8 cellular contexts compared by ENCODE assay signal in the genomic region with DNA sequence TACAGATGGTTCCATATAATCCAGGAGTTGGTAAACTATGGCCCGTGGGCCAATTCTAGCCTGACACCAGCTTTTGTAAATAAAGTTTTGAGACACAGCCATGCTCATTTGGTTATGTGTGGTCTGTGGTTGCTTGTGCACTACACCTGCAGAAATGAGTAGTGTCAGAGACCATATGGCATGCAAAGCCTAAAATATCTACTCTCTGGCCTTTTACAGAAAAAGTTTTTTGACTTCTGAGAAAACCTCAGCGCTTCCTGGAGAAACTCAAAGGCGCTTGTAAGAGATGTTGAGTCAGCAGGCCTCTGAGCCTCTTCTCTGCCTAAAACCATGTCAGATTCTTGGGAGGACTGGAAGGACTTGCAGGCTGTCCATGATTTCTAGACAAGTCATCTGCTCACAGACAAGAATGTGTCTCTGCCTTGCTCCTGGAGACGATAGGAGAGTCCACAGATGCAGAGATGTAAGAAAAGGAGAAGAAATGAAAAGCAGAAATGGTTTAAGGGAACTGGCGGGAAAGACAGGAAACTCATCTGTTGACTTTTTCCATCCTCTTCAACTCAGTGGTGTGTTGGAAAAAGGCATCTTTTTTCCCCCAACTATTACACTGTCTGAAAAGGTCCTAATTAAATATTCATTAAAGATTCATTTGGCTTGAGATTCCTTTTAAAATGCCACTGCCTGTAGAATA. TPM values are rescaled to one million over a fixed set of nuclear protein-coding genes. Genes with fewer than 3 reads are reported as not detected.
DNase-seq lines count a peak whose midpoint lies in the region; ATAC-seq and TF ChIP-seq lines count a peak whose summit lies in the region.

No MANE protein-coding gene starts in this region.

- no peaks in the 10 kb centered on the region for H3K27me3 ChIP-seq in smooth muscle cell (ENCODE audit: low read depth)
- H3K27me3 ChIP-seq in upper lobe of right lung: peaks cover 7% of the 10 kb centered on the region
- H3K27me3 ChIP-seq in thyroid gland: no peaks in the 10 kb centered on the region
- H3K27me3 ChIP-seq in transverse colon: no peaks in the 10 kb centered on the region

- TF ChIP-seq POLR2A in thyroid gland (IDR thresholded peaks at IDR 0.05) (no peak), transverse colon (IDR thresholded peaks at IDR 0.05) (no peak)

- no peak for TF ChIP-seq EP300 in transverse colon (IDR thresholded peaks at IDR 0.05; ENCODE audit: low read depth)

- H4K20me1 ChIP-seq in smooth muscle cell (ENCODE audit: low read depth): peaks cover 37% of the 10 kb centered on the region

- H3K36me3 ChIP-seq in smooth muscle cell (ENCODE audit: low read depth): no peaks in the 10 kb centered on the region
- no peaks in the 10 kb centered on the region for H3K36me3 ChIP-seq in upper lobe of right lung
- no peaks in the 10 kb centered on the region for H3K36me3 ChIP-seq in thyroid gland
- H3K36me3 ChIP-seq in transverse colon: no peaks in the 10 kb centered on the region

- H3K79me2 ChIP-seq in smooth muscle cell (ENCODE audit: low read depth): peaks cover 4% of the 10 kb centered on the region

- no peak overlapping the region for H2AFZ ChIP-seq in smooth muscle cell (ENCODE audit: low read depth)

- H3K4me3 ChIP-seq in smooth muscle cell (no peak overlapping the region), upper lobe of right lung (no peak overlapping the region), thyroid gland (replicated peaks in 1 of 3) (no peak overlapping the region), transverse colon (no peak overlapping the region)

- H3K27ac ChIP-seq in smooth muscle cell (ENCODE audit: low read depth) (peak overlapping the region; percentile 9), upper lobe of right lung (no peak overlapping the region), thyroid gland (no peak overlapping the region), transverse colon (no peak overlapping the region)

- DNase-seq in activated T-cell treated with anti-CD3 and anti-CD28 coated beads for 24 hours (ENCODE audit: low read depth): peak; percentile 43
- no peak for DNase-seq in activated T-cell treated with anti-CD3 and anti-CD28 coated beads, Interleukin-2, amount 50 U/mL, for 1 hour
- peak; percentile 60 for DNase-seq in activated CD4-positive, alpha-beta T cell treated with anti-CD3 and anti-CD28 coated beads for 48 hours
- no peak for DNase-seq in smooth muscle cell (lab: John Stamatoyannopoulos, UW; ENCODE audit: unreplicated experiment)
- no peak for DNase-seq in upper lobe of right lung
- no peak for DNase-seq in thyroid gland
- DNase-seq in transverse colon: no peak

- 26% methylated on average over 5 of the region's 5 CpGs for WGBS in smooth muscle cell (ENCODE audit: low lambda C conversion rate)
- WGBS in thyroid gland, 2 donors: 88 to 90% methylated on average over 5 of the region's 5 CpGs
- 50 to 62% methylated on average over 4 to 5 of the region's 5 CpGs for WGBS in transverse colon (ENCODE audit: low coverage in 1 of 2), 2 donors

- in situ Hi-C loops in transverse colon (cut with MboI; ENCODE audit: low pct_ligation_motif_present in 1 of 4, low pct_unique_long_range_greater_than_20kb in 1 of 4, low sequenced_read_pairs in 3 of 4): no loop called here

- ATAC-seq in HG03175 (IDR thresholded peaks at IDR 0.05; ENCODE audit: unreplicated experiment) (peak; percentile 84), upper lobe of right lung (no peak)

- H3K4me1 ChIP-seq in smooth muscle cell (ENCODE audit: low read depth): peaks cover 11% of the 10 kb centered on the region
- H3K4me1 ChIP-seq in upper lobe of right lung: peaks cover 27% of the 10 kb centered on the region
- peaks cover 0 to 4% of the 10 kb centered on the region in 2 donors for H3K4me1 ChIP-seq in thyroid gland
- H3K4me1 ChIP-seq in transverse colon: peaks cover 0 to 28% (median 2%) of the 10 kb centered on the region in 4 donors

- no peak for TF ChIP-seq CTCF in smooth muscle cell (IDR thresholded peaks at IDR 0.05; ENCODE audit: borderline replicate concordance, insufficient read depth, poor library complexity, severe bottlenecking)
- TF ChIP-seq CTCF in upper lobe of right lung (IDR thresholded peaks at IDR 0.05): no peak
- TF ChIP-seq CTCF in thyroid gland (IDR thresholded peaks at IDR 0.05): no peak
- no peak for TF ChIP-seq CTCF in transverse colon (IDR thresholded peaks at IDR 0.05)

- intact Hi-C loops in upper lobe of right lung (cut with DNase I): no loop called here
- intact Hi-C loops in thyroid gland (cut with DNase I): no loop called here
- intact Hi-C loops in transverse colon (cut with DNase I; ENCODE audit: low total_unique reads): no loop called here

- H3K4me2 ChIP-seq in smooth muscle cell: peak overlapping the region; percentile 41

- no peak overlapping the region for H3K9ac ChIP-seq in smooth muscle cell (ENCODE audit: low read depth)

- H3F3A ChIP-seq in smooth muscle cell (ENCODE audit: low read depth): peaks cover 19% of the 10 kb centered on the region

- no peaks in the 10 kb centered on the region for H3K9me3 ChIP-seq in smooth muscle cell (replicated peaks; ENCODE audit: low read depth)
- H3K9me3 ChIP-seq in upper lobe of right lung: no peaks in the 10 kb centered on the region
- no peaks in the 10 kb centered on the region for H3K9me3 ChIP-seq in thyroid gland
- H3K9me3 ChIP-seq in transverse colon: no peaks in the 10 kb centered on the region

RNA-seq across cellular contexts. Expression of gene TTC39C, which starts 5.2 kb away (rescaled TPM):
- 10.4 TPM in 2 replicates for total RNA-seq in smooth muscle cell
- polyA plus RNA-seq in smooth muscle cell: 3.1 and 4.6 TPM in 2 replicates
- 14.8 TPM for total RNA-seq in upper lobe of right lung
- total RNA-seq in thyroid gland: 10 to 100 TPM; 10.6 to 25.4 (median 12.9) TPM
- 10 to 100 TPM in 1 of 4 donors, 1 to 10 TPM in 3; 4.8 to 18.4 (median 7.4) TPM for total RNA-seq in transverse colon

Comparison
In these comparisons a context has a peak if more than half of its experiments do, and no peak if none do; other contexts are left out.
1. DNase-seq: peak in activated T-cell treated with anti-CD3 and anti-CD28 coated beads for 24 hours (single experiment) and activated CD4-positive, alpha-beta T cell treated with anti-CD3 and anti-CD28 coated beads for 48 hours (single experiment); none in activated T-cell treated with anti-CD3 and anti-CD28 coated beads, Interleukin-2, amount 50 U/mL, for 1 hour (single experiment), smooth muscle cell (single experiment), upper lobe of right lung (single experiment), thyroid gland (0 of 2) and transverse colon (single experiment).